ENCODE assay signal across 8 cellular contexts in genomic region chr19:58408152-58409009, GRCh38. TPM values are rescaled to one million over a fixed set of nuclear protein-coding genes. Genes with fewer than 3 reads are reported as not detected.
DNase-seq lines count a peak whose midpoint lies in the region; ATAC-seq and TF ChIP-seq lines count a peak whose summit lies in the region.

Gene ZNF584 (plus strand): TSS chr19:58408649. CDS start chr19:58409148, 499 bp downstream.

- H3K4me3 Mint-ChIP-seq in Caco-2 (ENCODE audit: unreplicated experiment), result peak within 1 kb of the TSS; percentile 95
- peak within 1 kb of the TSS; percentile 93 to 98 for H3K4me3 Mint-ChIP-seq in effector memory CD8-positive, alpha-beta T cell
- peak within 1 kb of the TSS; percentile 88 for H3K4me3 Mint-ChIP-seq in memory B cell

- TF ChIP-seq CTCF in Caco-2 (IDR thresholded peaks at IDR 0.05; ENCODE audit: insufficient read depth in 1 of 2, low read depth in 1 of 2, low read length in 1 of 2, severe bottlenecking in 1 of 2, unreplicated experiment in 1 of 2), result no peak

- DNase-seq in Caco-2 (peak; percentile 94 to 97), HT1080 (ENCODE audit: low read depth) (peak; percentile 91), NOMO-1 (lab: John Stamatoyannopoulos, UW; ENCODE audit: unreplicated experiment in 2 of 2) (peak; percentile 96 to 98), memory B cell (ENCODE audit: low spot score in 2 of 2) (peak; percentile 89)
- DNase-seq in activated CD8-positive, alpha-beta memory T cell treated with anti-CD3 and anti-CD28 coated beads for 48 hours (ENCODE audit: low read depth in 2 of 3, low spot score in 2 of 3), result peak; percentile 78 to 90 (median 88)
- DNase-seq in effector memory CD8-positive, alpha-beta T cell, result peak; percentile 88 to 90 (median 89)
- DNase-seq in stimulated activated CD8-positive, alpha-beta memory T cell treated with anti-CD3 and anti-CD28 coated beads, Interleukin-12 subunit alpha, Interleukin-12 subunit beta, amount 100 ng/mL, for 1 hour (ENCODE audit: low read depth), result peak; percentile 88

- peak within 1 kb of the TSS; percentile 73 for H3K4me3 ChIP-seq in Caco-2 (ENCODE audit: low read depth, low read length)

- peaks cover 16% of the 10 kb centered on the region for H3K4me1 ChIP-seq in Caco-2

- H3K4me1 Mint-ChIP-seq in Caco-2 (ENCODE audit: low read depth, unreplicated experiment) (peaks cover 22% of the 10 kb centered on the region), memory B cell (peaks cover 28% of the 10 kb centered on the region)
- H3K4me1 Mint-ChIP-seq in effector memory CD8-positive, alpha-beta T cell (ENCODE audit: low read depth in 2 of 2), result peaks cover 27 to 33% of the 10 kb centered on the region in 2 donors

- no peaks in the 10 kb centered on the region for H3K27me3 ChIP-seq in Caco-2 (replicated peaks; ENCODE audit: control insufficient read depth, insufficient read depth, low read length)

- no peaks in the 10 kb centered on the region for H3K27me3 Mint-ChIP-seq in Caco-2 (ENCODE audit: insufficient read depth, unreplicated experiment)
- no peaks in the 10 kb centered on the region for H3K27me3 Mint-ChIP-seq in effector memory CD8-positive, alpha-beta T cell
- no peaks in the 10 kb centered on the region for H3K27me3 Mint-ChIP-seq in memory B cell

- H3K36me3 ChIP-seq in Caco-2 (ENCODE audit: control insufficient read depth, insufficient read depth, low read length), result no peaks in the 10 kb centered on the region; the same call in 1 of the 2 replicates

- H3K9me3 Mint-ChIP-seq in Caco-2 (ENCODE audit: unreplicated experiment), result no peaks in the 10 kb centered on the region
- H3K9me3 Mint-ChIP-seq in effector memory CD8-positive, alpha-beta T cell, result no peaks in the 10 kb centered on the region
- H3K9me3 Mint-ChIP-seq in memory B cell, result no peaks in the 10 kb centered on the region

- H3K36me3 Mint-ChIP-seq in Caco-2 (ENCODE audit: insufficient read depth, unreplicated experiment), result peaks cover 17% of the 10 kb centered on the region
- peaks cover 7% of the 10 kb centered on the region for H3K36me3 Mint-ChIP-seq in effector memory CD8-positive, alpha-beta T cell (ENCODE audit: insufficient read depth)
- peaks cover 2% of the 10 kb centered on the region for H3K36me3 Mint-ChIP-seq in memory B cell

- CTCF ChIA-PET in Caco-2 (lab: Charles Lee), result interaction anchor here (0.6 to 1.0 kb wide), 3 partner anchors 46 to 167 kb away, joined by 4 read pairs; partner anchors contain the start of genes ZNF497 and ZSCAN22

- ATAC-seq in GM21367 (IDR thresholded peaks at IDR 0.05; ENCODE audit: unreplicated experiment) (peak; percentile 88), memory B cell (ENCODE audit: low read depth) (peak; percentile 93)
- peak; percentile 94 for ATAC-seq in effector memory CD8-positive, alpha-beta T cell (replicated peaks)

- peak within 1 kb of the TSS; percentile 87 for H3K27ac Mint-ChIP-seq in Caco-2 (ENCODE audit: unreplicated experiment)
- H3K27ac Mint-ChIP-seq in effector memory CD8-positive, alpha-beta T cell, result peak within 1 kb of the TSS; percentile 93 to 97
- peak within 1 kb of the TSS; percentile 87 for H3K27ac Mint-ChIP-seq in memory B cell

- BruUV-seq in Caco-2 (replicated peaks; lab: Mats Ljungman, UMichigan), result no TSS peak

- H3K9me3 ChIP-seq in Caco-2, result no peaks in the 10 kb centered on the region

- POLR2A ChIA-PET in Caco-2 (lab: Charles Lee), result interaction anchor here (0.5 to 1.0 kb wide), 11 partner anchors 10 to 135 kb away, joined by 3 to 14 read pairs (median 3); partner anchors contain the start of genes RNF225, TRIM28, ZBTB45 and ZNF324B

- intact Hi-C loops in Caco-2 (cut with micrococcal nuclease; ENCODE audit: unreplicated experiment), result loop anchor here (1.0 kb wide), 2 partner anchors 43 to 58 kb away; partner anchors contain the start of gene ZNF324B

RNA-seq across cellular contexts. Expression of gene ZNF584, which starts in this region (rescaled TPM):
- 4.9 and 5.7 TPM in 2 replicates for total RNA-seq in Caco-2 (2022)
- 27.4 and 33.4 TPM in 2 replicates for total RNA-seq in HT1080 (2014; rRNA removed; shearing (Covaris generic))
- 10.4 and 12.3 TPM in 2 replicates for polyA plus RNA-seq in HT1080 (2015; cell fraction: cytosol; rRNA removed)
- polyA plus RNA-seq in HT1080 (2015; cell fraction: nucleus; rRNA removed), result 9.2 and 10.5 TPM in 2 replicates

Comparison
In these comparisons a context has a peak if more than half of its experiments do, and no peak if none do; other contexts are left out.
1. Peak in every context shown above with its lines: DNase-seq, ATAC-seq and H3K4me3 ChIP-seq.